In genomic region chr19:42176990-42177685, GRCh38 we compare ENCODE assay signal across 8 cellular contexts. TPM values are rescaled to one million over a fixed set of nuclear protein-coding genes. Genes with fewer than 3 reads are reported as not detected.
DNase-seq lines count a peak whose midpoint lies in the region; ATAC-seq and TF ChIP-seq lines count a peak whose summit lies in the region.

No MANE protein-coding gene starts in this region.

- no peaks in the 10 kb centered on the region for H3K9me3 ChIP-seq in aorta (ENCODE audit: control insufficient read depth, low read length)

- intact Hi-C loops in aorta (cut with DNase I): no loop called here

- no peaks in the 10 kb centered on the region for H3K27me3 ChIP-seq in aorta (ENCODE audit: control insufficient read depth in 1 of 2, insufficient read depth in 2 of 2, low read length in 1 of 2)

- in situ Hi-C loops in GM13976 (cut with MboI; ENCODE audit: low sequenced_read_pairs, unreplicated experiment): no loop called here

- no peak overlapping the region for H3K27ac ChIP-seq in aorta (ENCODE audit: low read depth in 1 of 2, low read length in 2 of 2)

- TF ChIP-seq CTCF in GM13976 (IDR thresholded peaks at IDR 0.05; ENCODE audit: borderline replicate concordance, control extremely low read depth, extremely low read depth, insufficient read depth, missing control alignments): peak; percentile 56

- peak overlapping the region; percentile 40 to 52 for H3K4me3 ChIP-seq in aorta (ENCODE audit: low read length in 2 of 2)

- WGBS in aorta, 2 donors: 1% methylated on average over 35 to 66 of the region's 66 CpGs

- DNase-seq in GM13976 (ENCODE audit: low spot score) (peak; percentile 86), NCI-H1436 (lab: John Stamatoyannopoulos, UW) (peak; percentile 95), T-helper 2 cell (peak; percentile 55 to 81 (median 69)), anterior cingulate cortex (lab: John Stamatoyannopoulos, UW) (peak; percentile 12 to 91 (median 70)), hepatic stellate cell (ENCODE audit: low spot score) (peak; percentile 81), retina (peak; percentile 93), aorta (peak; percentile 85 to 92)

- H3K4me1 ChIP-seq in aorta (ENCODE audit: control insufficient read depth in 1 of 2, insufficient read depth in 2 of 2, low read length in 2 of 2): no peaks in the 10 kb centered on the region

- ATAC-seq in aorta (ENCODE audit: low FRiP score): peak; percentile 82
- ATAC-seq in GM21423 (IDR thresholded peaks at IDR 0.05; ENCODE audit: unreplicated experiment): no peak

- H3K36me3 ChIP-seq in aorta (ENCODE audit: control insufficient read depth in 1 of 2, insufficient read depth in 2 of 2, low read length in 1 of 2): no peaks in the 10 kb centered on the region

RNA-seq across cellular contexts. Expression of gene DEDD2, which starts 40.3 kb away (rescaled TPM):
- 10 to 100 TPM; 16.4 to 19.6 TPM for total RNA-seq in aorta
- 10 to 100 TPM; 19.8 to 33.8 TPM for polyA plus RNA-seq in aorta

RNA-seq across cellular contexts. Expression of gene ZNF526, which starts 43.0 kb away (rescaled TPM):
- total RNA-seq in aorta: 10 to 100 TPM in 1 of 2 donors, 1 to 10 TPM in 1; 8.2 to 12.3 TPM
- 1 to 10 TPM; 2.6 to 2.8 TPM for polyA plus RNA-seq in aorta

RNA-seq across cellular contexts. Expression of gene POU2F2, which starts 44.9 kb away (rescaled TPM):
- total RNA-seq in aorta: 1 to 10 TPM; 2.7 to 9.0 TPM
- polyA plus RNA-seq in aorta: 1 to 10 TPM; 2.3 to 5.9 TPM
